1 cellular context compared by ENCODE assay signal in the genomic region with DNA sequence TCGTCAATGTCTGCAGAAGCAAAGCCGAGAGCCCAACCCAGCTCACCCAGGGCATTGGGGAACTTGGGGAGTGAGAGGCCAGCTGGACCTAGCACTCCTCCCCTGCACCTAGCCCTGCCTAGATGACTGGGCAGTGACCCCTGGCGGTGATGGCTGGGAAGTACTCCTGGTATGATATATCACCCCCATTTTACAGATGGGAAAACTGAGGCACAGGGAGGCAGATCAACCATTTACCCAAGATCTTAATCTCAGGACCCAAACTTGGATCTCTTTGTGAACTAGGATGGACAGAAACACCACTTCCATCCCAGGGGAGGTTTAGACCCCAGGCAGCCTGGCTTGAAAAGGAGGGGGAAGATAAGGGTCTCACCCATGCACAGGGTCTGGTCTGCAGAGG.
TF ChIP-seq lines count a peak whose summit lies in the region.

No MANE protein-coding gene starts in this region.

TF ChIP-seq in GM12878, 131 proteins besides CTCF, POLR2A, EP300 and RAD21:
- TF ChIP-seq JUND (IDR thresholded peaks at IDR 0.05; ENCODE audit: low read depth, low read length) (no peak), TBL1XR1 (IDR thresholded peaks at IDR 0.05; ENCODE audit: low read depth, low read length) (no peak), SMC3 (IDR thresholded peaks at IDR 0.05; ENCODE audit: borderline replicate concordance, low read length) (no peak), MYC (IDR thresholded peaks at IDR 0.05; ENCODE audit: insufficient read depth, insufficient read length, insufficient replicate concordance, low read length, severe bottlenecking) (no peak), HDAC6 (IDR thresholded peaks at IDR 0.05; ENCODE audit: unreplicated experiment) (no peak), SPI1 (IDR thresholded peaks at IDR 0.05; ENCODE audit: borderline replicate concordance, insufficient read depth, low read depth, low read length) (no peak), BACH1 (IDR thresholded peaks at IDR 0.05; ENCODE audit: borderline replicate concordance) (no peak), WRNIP1 (IDR thresholded peaks at IDR 0.05; ENCODE audit: borderline replicate concordance, low read depth, low read length) (no peak), YBX1 (IDR thresholded peaks at IDR 0.05) (no peak), RCOR1 (conservative IDR thresholded peaks at IDR 0.05; ENCODE audit: low read depth, low read length) (no peak), JUNB (IDR thresholded peaks at IDR 0.05) (no peak)
- TF ChIP-seq, protein P1, sequence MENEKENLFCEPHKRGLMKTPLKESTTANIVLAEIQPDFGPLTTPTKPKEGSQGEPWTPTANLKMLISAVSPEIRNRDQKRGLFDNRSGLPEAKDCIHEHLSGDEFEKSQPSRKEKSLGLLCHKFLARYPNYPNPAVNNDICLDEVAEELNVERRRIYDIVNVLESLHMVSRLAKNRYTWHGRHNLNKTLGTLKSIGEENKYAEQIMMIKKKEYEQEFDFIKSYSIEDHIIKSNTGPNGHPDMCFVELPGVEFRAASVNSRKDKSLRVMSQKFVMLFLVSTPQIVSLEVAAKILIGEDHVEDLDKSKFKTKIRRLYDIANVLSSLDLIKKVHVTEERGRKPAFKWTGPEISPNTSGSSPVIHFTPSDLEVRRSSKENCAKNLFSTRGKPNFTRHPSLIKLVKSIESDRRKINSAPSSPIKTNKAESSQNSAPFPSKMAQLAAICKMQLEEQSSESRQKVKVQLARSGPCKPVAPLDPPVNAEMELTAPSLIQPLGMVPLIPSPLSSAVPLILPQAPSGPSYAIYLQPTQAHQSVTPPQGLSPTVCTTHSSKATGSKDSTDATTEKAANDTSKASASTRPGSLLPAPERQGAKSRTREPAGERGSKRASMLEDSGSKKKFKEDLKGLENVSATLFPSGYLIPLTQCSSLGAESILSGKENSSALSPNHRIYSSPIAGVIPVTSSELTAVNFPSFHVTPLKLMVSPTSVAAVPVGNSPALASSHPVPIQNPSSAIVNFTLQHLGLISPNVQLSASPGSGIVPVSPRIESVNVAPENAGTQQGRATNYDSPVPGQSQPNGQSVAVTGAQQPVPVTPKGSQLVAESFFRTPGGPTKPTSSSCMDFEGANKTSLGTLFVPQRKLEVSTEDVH (IDR thresholded peaks at IDR 0.05; ENCODE audit: low read depth, partially characterized antibody), result no peak
